ENCODE assay signal across 10 cellular contexts in the genomic region with DNA sequence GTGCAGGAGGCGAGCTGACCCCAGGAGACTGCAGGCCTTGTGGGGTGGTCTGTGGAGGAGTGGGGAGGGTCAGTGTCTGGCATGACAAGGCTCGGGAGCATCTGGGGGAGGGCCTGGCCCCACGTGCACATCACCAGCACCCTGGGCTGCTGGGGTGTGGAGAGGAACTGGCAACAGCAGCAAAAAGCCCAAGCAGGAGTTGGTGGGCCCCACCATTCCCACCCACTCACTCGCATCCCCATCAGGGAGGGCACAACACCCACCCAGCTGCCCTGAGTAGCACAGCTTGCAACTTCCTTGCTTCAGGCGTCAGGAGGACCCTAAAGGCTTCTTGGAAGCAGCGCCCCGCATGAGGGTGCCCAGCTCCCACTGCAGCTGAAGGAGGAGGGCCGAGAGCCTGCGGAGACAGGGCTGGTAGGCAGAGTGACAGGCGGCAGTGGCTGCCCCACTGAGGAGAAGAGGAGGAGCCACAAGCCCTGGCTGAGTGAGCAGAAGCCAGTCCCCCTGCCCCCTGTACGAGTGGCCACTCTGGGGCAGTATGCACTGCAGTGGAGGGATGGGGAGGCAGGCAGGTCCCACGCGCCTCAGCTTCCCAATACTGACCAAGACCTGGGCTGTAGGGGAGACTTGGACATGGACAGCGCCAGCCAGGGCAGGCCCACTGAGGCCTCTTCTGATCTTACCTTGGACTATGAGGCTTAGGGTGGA. TPM values are rescaled to one million over a fixed set of nuclear protein-coding genes. Genes with fewer than 3 reads are reported as not detected.
DNase-seq lines count a peak whose midpoint lies in the region; ATAC-seq and TF ChIP-seq lines count a peak whose summit lies in the region.
"Had no signal": no experiment of that assay in that cellular context is flagged by ENCODE, and none has a peak within 500 bp of the region (broad histone marks: within the 10 kb centered on the region; RNA-seq: fewer than 3 reads in every experiment).

No MANE protein-coding gene starts in this region.

- H3K27me3 ChIP-seq in RWPE2 (ENCODE audit: insufficient read depth, poor library complexity, severe bottlenecking) (no peaks in the 10 kb centered on the region), tibial nerve (no peaks in the 10 kb centered on the region)

- DNase-seq in T-helper 1 cell (no peak), RWPE2 (ENCODE audit: low spot score) (no peak), fibroblast of pulmonary artery (ENCODE audit: low read depth) (no peak), NCI-H2171 (lab: John Stamatoyannopoulos, UW) (no peak), tibial nerve (ENCODE audit: low spot score in 2 of 2) (no peak), coronary artery (ENCODE audit: low spot score) (no peak)
- DNase-seq: NCI-H774, posterior cingulate gyrus had no signal

- no peak for TF ChIP-seq EP300 in tibial nerve (IDR thresholded peaks at IDR 0.05)

- H3K4me1 Mint-ChIP-seq in T-helper 1 cell treated with Interleukin-12 subunit alpha and Interleukin-12 subunit beta and Interleukin-4 antibody, amounts not matched to agents 30 μg/mL and 1 μg/mL, for 36 hours (ENCODE audit: low read depth): peaks cover 45% of the 10 kb centered on the region

- WGBS in tibial nerve, 2 donors: 64 to 66% methylated on average over 10 to 11 of the region's 14 CpGs

- no peak for TF ChIP-seq POLR2A in tibial nerve (IDR thresholded peaks at IDR 0.05)

- H3K27me3 Mint-ChIP-seq in T-helper 1 cell treated with Interleukin-12 subunit alpha and Interleukin-12 subunit beta and Interleukin-4 antibody, amounts not matched to agents 30 μg/mL and 1 μg/mL, for 36 hours (ENCODE audit: low read depth): no peaks in the 10 kb centered on the region

- ATAC-seq in RWPE2 (ENCODE audit: low read depth): no peak

- no peaks in the 10 kb centered on the region for H3K36me3 Mint-ChIP-seq in T-helper 1 cell treated with Interleukin-12 subunit alpha and Interleukin-12 subunit beta and Interleukin-4 antibody, amounts not matched to agents 30 μg/mL and 1 μg/mL, for 36 hours (ENCODE audit: low read depth)

- H3K27ac ChIP-seq in RWPE2 (ENCODE audit: poor library complexity, severe bottlenecking): peak overlapping the region; percentile 76
- peak overlapping the region in 19 of 21 experiments; percentile 19 to 86 (median 57) for H3K27ac ChIP-seq in skin epidermis
- peak overlapping the region in 1 of 4 donors; percentile 58 for H3K27ac ChIP-seq in tibial nerve
- peak overlapping the region in 1 of 2 donors; percentile 23 for H3K27ac ChIP-seq in coronary artery

- H3K9me3 ChIP-seq in RWPE2 (ENCODE audit: severe bottlenecking) (no peaks in the 10 kb centered on the region), tibial nerve (no peaks in the 10 kb centered on the region)

- H3K4me3 Mint-ChIP-seq in T-helper 1 cell treated with Interleukin-12 subunit alpha and Interleukin-12 subunit beta and Interleukin-4 antibody, amounts not matched to agents 30 μg/mL and 1 μg/mL, for 36 hours: peak overlapping the region; percentile 52

- peaks cover 24% of the 10 kb centered on the region for H3K4me1 ChIP-seq in RWPE2 (ENCODE audit: insufficient read depth, poor library complexity, severe bottlenecking)
- peaks cover 0 to 76% (median 51%) of the 10 kb centered on the region in 4 donors for H3K4me1 ChIP-seq in tibial nerve

- peak overlapping the region; percentile 85 for H3K27ac Mint-ChIP-seq in T-helper 1 cell treated with Interleukin-12 subunit alpha and Interleukin-12 subunit beta and Interleukin-4 antibody, amounts not matched to agents 30 μg/mL and 1 μg/mL, for 36 hours

- no peaks in the 10 kb centered on the region for H3K9me3 Mint-ChIP-seq in T-helper 1 cell treated with Interleukin-12 subunit alpha and Interleukin-12 subunit beta and Interleukin-4 antibody, amounts not matched to agents 30 μg/mL and 1 μg/mL, for 36 hours

- H3K4me3 ChIP-seq in RWPE2 (ENCODE audit: severe bottlenecking) (no peak overlapping the region), fibroblast of pulmonary artery (replicated peaks; ENCODE audit: low read depth, low read length) (no peak overlapping the region), skin epidermis (no peak overlapping the region), tibial nerve (no peak overlapping the region), coronary artery (no peak overlapping the region)

- TF ChIP-seq CTCF in RWPE2 (IDR thresholded peaks at IDR 0.05; ENCODE audit: poor library complexity, severe bottlenecking) (no peak), fibroblast of pulmonary artery (IDR thresholded peaks at IDR 0.05; ENCODE audit: low read length, missing control alignments) (peak; percentile 7), tibial nerve (IDR thresholded peaks at IDR 0.05) (no peak), coronary artery (IDR thresholded peaks at IDR 0.05) (no peak)

- H3K36me3 ChIP-seq in RWPE2 (ENCODE audit: low read depth) (no peaks in the 10 kb centered on the region), tibial nerve (no peaks in the 10 kb centered on the region)

RNA-seq across cellular contexts. Expression of a gene that starts 26.5 kb away (rescaled TPM):
- 10 to 100 TPM; 13.8 to 45.9 (median 26.0) TPM for total RNA-seq in tibial nerve

RNA-seq across cellular contexts. Expression of a gene that starts 48.0 kb away (rescaled TPM):
- total RNA-seq in tibial nerve: 100 to 1,000 TPM; 391 to 451 (median 434) TPM

RNA-seq across cellular contexts. Expression of a gene that starts 57.4 kb away (rescaled TPM):
- total RNA-seq in tibial nerve: 10 to 100 TPM; 43.5 to 82.2 (median 52.4) TPM
